ENCODE assay signal across 19 cellular contexts in the genomic region with DNA sequence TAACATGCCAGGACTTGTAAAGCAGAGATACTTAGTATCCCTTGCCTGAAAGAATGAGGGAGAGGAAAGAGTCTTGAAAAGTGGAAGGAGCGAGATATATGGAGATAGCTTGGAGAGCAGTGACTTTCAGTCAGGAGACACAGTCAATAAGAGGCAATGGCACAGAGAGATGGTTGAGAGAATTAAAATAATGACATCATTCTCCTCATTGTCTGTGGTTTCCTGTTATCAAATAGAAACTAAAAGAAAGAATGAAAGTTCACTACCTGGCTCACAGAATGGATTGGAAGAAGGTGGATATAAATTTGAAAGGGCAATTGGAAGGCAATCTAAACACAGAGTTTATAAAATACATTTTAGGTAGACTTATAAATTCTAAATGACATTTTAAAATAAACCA.
DNase-seq lines count a peak whose midpoint lies in the region; ATAC-seq and TF ChIP-seq lines count a peak whose summit lies in the region.
"Had no signal": no experiment of that assay in that cellular context is flagged by ENCODE, and none has a peak within 500 bp of the region (broad histone marks: within the 10 kb centered on the region; RNA-seq: fewer than 3 reads in every experiment).

No MANE protein-coding gene starts in this region.

- no peaks in the 10 kb centered on the region for H3K9me3 Mint-ChIP-seq in MCF 10A (ENCODE audit: unreplicated experiment)
- H3K9me3 Mint-ChIP-seq: activated B cell treated with CpG ODN at 0.5 μM for 24 hours had no signal

- no peaks in the 10 kb centered on the region for H3K9me3 ChIP-seq in breast epithelium
- H3K9me3 ChIP-seq: pancreas, Peyer's patch had no signal

- peak; percentile 60 for ATAC-seq in GM21576 (IDR thresholded peaks at IDR 0.05; ENCODE audit: unreplicated experiment)
- ATAC-seq in HG03354 (IDR thresholded peaks at IDR 0.05; ENCODE audit: poor library complexity, severe bottlenecking, unreplicated experiment) = peak; percentile 79
- ATAC-seq: pancreas had no signal

- no peaks in the 10 kb centered on the region for H3K4me1 ChIP-seq in breast epithelium
- H3K4me1 ChIP-seq: pancreas, Peyer's patch had no signal

- no TSS peak for BruUV-seq in MCF 10A (replicated peaks; lab: Mats Ljungman, UMichigan)

- POLR2A ChIA-PET in MCF 10A (lab: Yijun Ruan, JAX) = interaction anchor here (0.7 kb wide), 1 partner anchor 590 kb away, joined by 3 read pairs; no protein-coding TSS in a partner anchor

- no peak for TF ChIP-seq POLR2A in breast epithelium (IDR thresholded peaks at IDR 0.05)

- no peak for DNase-seq in MCF 10A (ENCODE audit: unreplicated experiment)
- DNase-seq in breast epithelium (ENCODE audit: low spot score in 2 of 2) = no peak
- peak; percentile 5 for DNase-seq in kidney glomerular epithelial cell (lab: John Stamatoyannopoulos, UW)
- DNase-seq in RKO (ENCODE audit: low spot score) = no peak
- no peak for DNase-seq in occipital lobe (lab: John Stamatoyannopoulos, UW)
- DNase-seq in NCI-H526 treated with DMSO at 0.1 percent for 48 hours (lab: John Stamatoyannopoulos, UW) = no peak
- DNase-seq: 8988T; activated B cell treated with CpG ODN at 0.5 μM for 24 hours; activated effector memory CD4-positive, alpha-beta T cell treated with anti-CD3 and anti-CD28 coated beads, Interleukin-2, amount 50 U/mL, for 16 hours; CD4-positive, alpha-beta T cell; NCI-H1694 treated with DMSO at 0.1 percent for 48 hours; NCI-H526; pancreas; Peyer's patch; small intestine; stimulated activated naive CD4-positive, alpha-beta T cell had no signal

- CTCF ChIA-PET in MCF 10A (lab: Yijun Ruan, JAX) = interaction anchor here (0.6 to 7.3 kb wide), 6 partner anchors 13 to 1075 kb away, joined by 3 to 110 read pairs (median 4); no protein-coding TSS in a partner anchor

- H3K27ac ChIP-seq in breast epithelium = no peak overlapping the region
- H3K27ac ChIP-seq: hepatocyte, pancreas, Peyer's patch had no signal

- H3K4me1 Mint-ChIP-seq in MCF 10A (ENCODE audit: insufficient read depth, unreplicated experiment) = peaks cover 6% of the 10 kb centered on the region
- H3K4me1 Mint-ChIP-seq: activated B cell treated with CpG ODN at 0.5 μM for 24 hours had no signal

- no peaks in the 10 kb centered on the region for H3K27me3 Mint-ChIP-seq in MCF 10A (ENCODE audit: insufficient read depth, unreplicated experiment)
- H3K27me3 Mint-ChIP-seq: activated B cell treated with CpG ODN at 0.5 μM for 24 hours; CD4-positive, alpha-beta T cell had no signal

- intact Hi-C loops in MCF 10A (cut with micrococcal nuclease) = no loop called here
- intact Hi-C loops in breast epithelium (cut with DNase I; ENCODE audit: low total_unique reads) = no loop called here

- H3K4me3 Mint-ChIP-seq in MCF 10A (ENCODE audit: unreplicated experiment) = no peak overlapping the region
- H3K4me3 Mint-ChIP-seq: activated B cell treated with CpG ODN at 0.5 μM for 24 hours; CD4-positive, alpha-beta T cell had no signal

- H3K36me3 Mint-ChIP-seq in MCF 10A (ENCODE audit: insufficient read depth, unreplicated experiment) = no peaks in the 10 kb centered on the region

- H3K36me3 ChIP-seq in breast epithelium = no peaks in the 10 kb centered on the region
- H3K36me3 ChIP-seq: pancreas, Peyer's patch had no signal

- no peaks in the 10 kb centered on the region for H3K27me3 ChIP-seq in breast epithelium
- H3K27me3 ChIP-seq: hepatocyte, pancreas, Peyer's patch had no signal

- H3K27ac Mint-ChIP-seq in MCF 10A (ENCODE audit: low read depth, unreplicated experiment) = peak overlapping the region; percentile 10
- H3K27ac Mint-ChIP-seq: activated B cell treated with CpG ODN at 0.5 μM for 24 hours; CD4-positive, alpha-beta T cell had no signal

- TF ChIP-seq CTCF in MCF 10A (IDR thresholded peaks at IDR 0.05; ENCODE audit: unreplicated experiment) (no peak), breast epithelium (IDR thresholded peaks at IDR 0.05) (no peak)

- no peak overlapping the region for H3K4me3 ChIP-seq in breast epithelium
- H3K4me3 ChIP-seq: hepatocyte, pancreas, Peyer's patch had no signal
